ENCODE assay signal across 8 cellular contexts in genomic region chr20:43191946-43192847, GRCh38. TPM values are rescaled to one million over a fixed set of nuclear protein-coding genes. Genes with fewer than 3 reads are reported as not detected.
A peak's percentile ranks its signal among the peaks of the same experiment; 100 is the strongest.
DNase-seq lines count a peak whose midpoint lies in the region; ATAC-seq lines count a peak whose summit lies in the region.

No MANE protein-coding gene starts in this region.

- no peaks in the 10 kb centered on the region for H3K36me3 Mint-ChIP-seq in activated naive CD8-positive, alpha-beta T cell treated with anti-CD3 and anti-CD28 coated beads, Interleukin-2, amount 50 U/mL, for 24 hours (ENCODE audit: low read depth)

- no peak overlapping the region for H3K27ac Mint-ChIP-seq in activated naive CD8-positive, alpha-beta T cell treated with anti-CD3 and anti-CD28 coated beads, Interleukin-2, amount 50 U/mL, for 24 hours

- no peaks in the 10 kb centered on the region for H3K9me3 Mint-ChIP-seq in activated naive CD8-positive, alpha-beta T cell treated with anti-CD3 and anti-CD28 coated beads, Interleukin-2, amount 50 U/mL, for 24 hours

- peaks cover 7% of the 10 kb centered on the region for H3K4me1 Mint-ChIP-seq in activated naive CD8-positive, alpha-beta T cell treated with anti-CD3 and anti-CD28 coated beads, Interleukin-2, amount 50 U/mL, for 24 hours

- H3K4me3 Mint-ChIP-seq in activated naive CD8-positive, alpha-beta T cell treated with anti-CD3 and anti-CD28 coated beads, Interleukin-2, amount 50 U/mL, for 24 hours, result no peak overlapping the region

- intact Hi-C loops in left colon (cut with DNase I, micrococcal nuclease), result loop anchor here in 1 of 2 donors (5.0 kb wide), 1 partner anchor 1450 kb away; no protein-coding TSS in a partner anchor

- no peak for ATAC-seq in activated naive CD8-positive, alpha-beta T cell treated with anti-CD3 and anti-CD28 coated beads, Interleukin-2, amount 50 U/mL, for 24 hours
- ATAC-seq in left colon (peak; percentile 52), HG03378 (IDR thresholded peaks at IDR 0.05; ENCODE audit: unreplicated experiment) (no peak), GM21576 (IDR thresholded peaks at IDR 0.05; ENCODE audit: unreplicated experiment) (no peak), HG03439 (IDR thresholded peaks at IDR 0.05; ENCODE audit: unreplicated experiment) (no peak)

- DNase-seq in DMS114 treated with DMSO at 0.1 percent for 48 hours (lab: John Stamatoyannopoulos, UW; ENCODE audit: unreplicated experiment) (peak; percentile 5), HuH-7.5 (ENCODE audit: low spot score) (peak; percentile 82), left colon (no peak), CD1c-positive myeloid dendritic cell (ENCODE audit: extremely low spot score) (no peak)
- peak; percentile 14 for DNase-seq in activated naive CD8-positive, alpha-beta T cell treated with anti-CD3 and anti-CD28 coated beads, Interleukin-2, amount 50 U/mL, for 24 hours

- peaks cover 43% of the 10 kb centered on the region for H3K27me3 Mint-ChIP-seq in activated naive CD8-positive, alpha-beta T cell treated with anti-CD3 and anti-CD28 coated beads, Interleukin-2, amount 50 U/mL, for 24 hours

RNA-seq across cellular contexts. Expression of gene PTPRT, which starts 2.5 kb away (rescaled TPM):
- total RNA-seq in left colon, result under 1 TPM; 0.20 to 0.52 TPM

Comparison
In these comparisons a context has a peak if more than half of its experiments do, and no peak if none do; other contexts are left out.
1. DNase-seq: peak in DMS114 treated with DMSO at 0.1 percent for 48 hours (single experiment), HuH-7.5 (single experiment) and activated naive CD8-positive, alpha-beta T cell treated with anti-CD3 and anti-CD28 coated beads, Interleukin-2, amount 50 U/mL, for 24 hours (single experiment); none in left colon (0 of 2) and CD1c-positive myeloid dendritic cell (single experiment).